12 cellular contexts compared by ENCODE assay signal in genomic region chr1:157523774-157524501, GRCh38. TPM values are rescaled to one million over a fixed set of nuclear protein-coding genes. Genes with fewer than 3 reads are reported as not detected.
DNase-seq lines count a peak whose midpoint lies in the region; ATAC-seq and TF ChIP-seq lines count a peak whose summit lies in the region.
"Had no signal": no experiment of that assay in that cellular context is flagged by ENCODE, and none has a peak within 500 bp of the region (broad histone marks: within the 10 kb centered on the region; RNA-seq: fewer than 3 reads in every experiment).

No MANE protein-coding gene starts in this region.

- H3K27ac Mint-ChIP-seq in chondrocyte (ENCODE audit: unreplicated experiment) (no peak overlapping the region), endodermal cell (no peak overlapping the region)
- H3K27ac Mint-ChIP-seq: CD14-positive monocyte, nephron had no signal

- TF ChIP-seq CTCF in ovary (IDR thresholded peaks at IDR 0.05), result no peak
- TF ChIP-seq CTCF in chondrocyte (IDR thresholded peaks at IDR 0.05), result no peak
- no peak for TF ChIP-seq CTCF in endodermal cell (conservative IDR thresholded peaks at IDR 0.05)

- no peaks in the 10 kb centered on the region for H3K4me1 ChIP-seq in ovary (ENCODE audit: insufficient read depth)
- H3K4me1 ChIP-seq in endodermal cell (ENCODE audit: control insufficient read depth, insufficient read depth, low read length), result no peaks in the 10 kb centered on the region

- TF ChIP-seq POLR2A in GM15510 (IDR thresholded peaks at IDR 0.05; ENCODE audit: borderline replicate concordance, extremely low read depth, insufficient read length) (peak; percentile 19), ovary (IDR thresholded peaks at IDR 0.05) (no peak)

- intact Hi-C loops in ovary (cut with DNase I), result no loop called here

- H3K4me1 Mint-ChIP-seq in chondrocyte (ENCODE audit: low read depth), result no peaks in the 10 kb centered on the region
- no peaks in the 10 kb centered on the region for H3K4me1 Mint-ChIP-seq in endodermal cell
- H3K4me1 Mint-ChIP-seq: CD14-positive monocyte, nephron had no signal

- H3K9me3 Mint-ChIP-seq in chondrocyte (ENCODE audit: low read depth), result no peaks in the 10 kb centered on the region
- no peaks in the 10 kb centered on the region for H3K9me3 Mint-ChIP-seq in endodermal cell
- H3K9me3 Mint-ChIP-seq: CD14-positive monocyte, nephron had no signal

- ATAC-seq in GM19452 (IDR thresholded peaks at IDR 0.05; ENCODE audit: unreplicated experiment) (peak; percentile 70), HG02884 (IDR thresholded peaks at IDR 0.05; ENCODE audit: unreplicated experiment) (peak; percentile 63), SK-N-SH treated with all-trans-retinoic acid at 6 μM for 48 hours (0 out of 3 replicates have a peak, but pooled peaks have one; percentile 34)

- DNase-seq in ovary (no peak), chondrocyte (ENCODE audit: low spot score) (no peak), endodermal cell (no peak), dedifferentiated amniotic fluid mesenchymal stem cell (ENCODE audit: extremely low spot score) (no peak)
- DNase-seq: stimulated activated naive CD4-positive, alpha-beta T cell had no signal

- H3K27ac ChIP-seq in ovary (no peak overlapping the region), endodermal cell (ENCODE audit: low read depth, low read length) (no peak overlapping the region)
- H3K27ac ChIP-seq: VCaP had no signal

- H3K9ac ChIP-seq in endodermal cell (ENCODE audit: extremely low read depth, low read length, poor library complexity, severe bottlenecking), result no peak overlapping the region

- H3K4me3 ChIP-seq in ovary, result no peak overlapping the region
- H3K4me3 ChIP-seq in endodermal cell (ENCODE audit: low read length), result no peak overlapping the region

- H3K27me3 Mint-ChIP-seq in chondrocyte (ENCODE audit: low read depth) (peaks cover 18% of the 10 kb centered on the region), endodermal cell (ENCODE audit: insufficient read depth) (no peaks in the 10 kb centered on the region)

- H3K36me3 Mint-ChIP-seq in chondrocyte (ENCODE audit: low read depth) (no peaks in the 10 kb centered on the region), endodermal cell (ENCODE audit: low read depth) (no peaks in the 10 kb centered on the region)
- H3K36me3 Mint-ChIP-seq: CD14-positive monocyte had no signal

- no peak overlapping the region for H3K4me3 Mint-ChIP-seq in chondrocyte (ENCODE audit: unreplicated experiment)
- no peak overlapping the region for H3K4me3 Mint-ChIP-seq in endodermal cell
- H3K4me3 Mint-ChIP-seq: CD14-positive monocyte, nephron had no signal

- WGBS in ovary, 3 donors, result 41 to 52% (median 47%) methylated on average over 5 of the region's 5 CpGs
- WGBS in endodermal cell (ENCODE audit: insufficient coverage in 1 of 2, insufficient read length in 1 of 2), 2 experiments, result 92 to 93% methylated on average over 3 to 5 of the region's 5 CpGs

- H3K9me3 ChIP-seq in ovary (peaks cover 0 to 4% of the 10 kb centered on the region in 2 donors), endodermal cell (ENCODE audit: control insufficient read depth, low read length) (no peaks in the 10 kb centered on the region)

- no peaks in the 10 kb centered on the region for H3K36me3 ChIP-seq in ovary
- no peaks in the 10 kb centered on the region for H3K36me3 ChIP-seq in endodermal cell (ENCODE audit: control insufficient read depth, insufficient read depth, low read length)

- no peak for TF ChIP-seq EP300 in ovary (IDR thresholded peaks at IDR 0.05)

- H3K27me3 ChIP-seq in ovary (no peaks in the 10 kb centered on the region), endodermal cell (ENCODE audit: control insufficient read depth, insufficient read depth, low read length, poor library complexity, severe bottlenecking) (no peaks in the 10 kb centered on the region)

TF ChIP-seq in SK-N-SH treated with all-trans-retinoic acid at 6 μM for 48 hours, 23 proteins besides CTCF, POLR2A, EP300 and RAD21:
- TF ChIP-seq CSRNP3 (CRISPR knock-in tag; IDR thresholded peaks at IDR 0.05) (no peak), ZNF8 (CRISPR knock-in tag; IDR thresholded peaks at IDR 0.05) (no peak), ZFP30 (CRISPR knock-in tag; IDR thresholded peaks at IDR 0.05) (no peak), RARB (CRISPR knock-in tag; IDR thresholded peaks at IDR 0.05) (no peak), ZNF70 (CRISPR knock-in tag; IDR thresholded peaks at IDR 0.05) (no peak), ARNTL (CRISPR knock-in tag; IDR thresholded peaks at IDR 0.05; ENCODE audit: borderline replicate concordance, low read depth) (no peak), OSR1 (CRISPR knock-in tag; IDR thresholded peaks at IDR 0.05) (no peak)

RNA-seq across cellular contexts. Expression of gene FCRL5, which starts 28.4 kb away (rescaled TPM):
- total RNA-seq in ovary, result under 1 TPM in 5 of 7 donors, not detected in 2; 0.10 to 0.60 (median 0.23) TPM
- polyA plus RNA-seq in ovary, result 1 to 10 TPM in 1 of 2 donors, under 1 TPM in 1; 0.16 to 1.2 TPM
- total RNA-seq in chondrocyte, result not detected in 3 replicates
- total RNA-seq in endodermal cell, result 1 to 10 TPM in 1 of 2 donors, not detected in 1; 1.1 TPM
- polyA plus RNA-seq in endodermal cell (2013, experiment 1 of 2), result not detected
- not detected for polyA plus RNA-seq in endodermal cell (2013, experiment 2 of 2)
